8 cellular contexts compared by ENCODE assay signal in genomic region chr9:63346310-63347048, GRCh38.
DNase-seq lines count a peak whose midpoint lies in the region; TF ChIP-seq lines count a peak whose summit lies in the region.
"Not testable (repeated sequence)": the region's sequence is repeated elsewhere in the genome, so short reads cannot be mapped to it uniquely, and the experiment has no call there.

No MANE protein-coding gene starts in this region.

- H4K20me1 ChIP-seq in DOHH2 (ENCODE audit: control insufficient read depth, insufficient read depth, low read depth, low read length): not testable (repeated sequence)

- peak overlapping the region; percentile 11 for H3K4me3 Mint-ChIP-seq in osteocyte (ENCODE audit: unreplicated experiment)

- not testable (repeated sequence) for H3K36me3 Mint-ChIP-seq in osteocyte (ENCODE audit: unreplicated experiment)

- DNase-seq in M059J (ENCODE audit: low read depth): peak; percentile 89
- peak; percentile 23 for DNase-seq in activated CD4-positive, alpha-beta T cell treated with anti-CD3 and anti-CD28 coated beads for 48 hours
- peak; percentile 85 for DNase-seq in astrocyte of the hippocampus (ENCODE audit: low read depth, low spot score)
- peak; percentile 52 for DNase-seq in fibroblast of peridontal ligament (ENCODE audit: extremely low read depth)
- DNase-seq in left kidney (ENCODE audit: low read depth, low spot score): peak; percentile 82
- DNase-seq in osteocyte (ENCODE audit: extremely low spot score, unreplicated experiment): peak; percentile 84
- DNase-seq in stromal cell of bone marrow (ENCODE audit: low read depth): peak; percentile 13

- H3K79me2 ChIP-seq in DOHH2 (ENCODE audit: control insufficient read depth, low read length): not testable (repeated sequence)

- TF ChIP-seq CTCF in DOHH2 (IDR thresholded peaks at IDR 0.05; ENCODE audit: low read depth, low read length, poor library complexity, severe bottlenecking); osteocyte (IDR thresholded peaks at IDR 0.05): not testable (repeated sequence)

- not testable (repeated sequence) for H3K9me2 ChIP-seq in DOHH2 (replicated peaks; ENCODE audit: control insufficient read depth, low read length)

- not testable (repeated sequence) for H3K9me3 Mint-ChIP-seq in osteocyte (ENCODE audit: unreplicated experiment)

- peaks cover 13% of the 10 kb centered on the region for H3K4me1 ChIP-seq in DOHH2 (ENCODE audit: control insufficient read depth, low read length)

- not testable (repeated sequence) for H3K27me3 ChIP-seq in DOHH2 (ENCODE audit: control insufficient read depth, low read length)

- H3K27me3 Mint-ChIP-seq in osteocyte (ENCODE audit: unreplicated experiment): not testable (repeated sequence)

- peaks cover 17% of the 10 kb centered on the region for H3K4me1 Mint-ChIP-seq in osteocyte (ENCODE audit: unreplicated experiment)

- peak overlapping the region; percentile 68 for H3K4me2 ChIP-seq in DOHH2 (ENCODE audit: low read length)

- H3F3A ChIP-seq in DOHH2 (ENCODE audit: control insufficient read depth, insufficient read depth): not testable (repeated sequence)

- H3K36me3 ChIP-seq in DOHH2 (ENCODE audit: control insufficient read depth, low read length): not testable (repeated sequence)

- peak overlapping the region; percentile 83 for H3K27ac Mint-ChIP-seq in osteocyte (ENCODE audit: unreplicated experiment)

- H3K9me3 ChIP-seq in DOHH2 (ENCODE audit: control insufficient read depth, insufficient read depth, low read length): not testable (repeated sequence)

- peak overlapping the region; percentile 57 for H3K4me3 ChIP-seq in DOHH2 (ENCODE audit: low read length)

- H3K27ac ChIP-seq in DOHH2 (ENCODE audit: low read depth, low read length): peak overlapping the region; percentile 59

Comparison
In these comparisons a context has a peak if more than half of its experiments do, and no peak if none do; other contexts are left out.
1. Peak in every context shown above with its lines: DNase-seq, H3K4me3 ChIP-seq and H3K27ac ChIP-seq.
2. DNase-seq: peak in every context shown above with its lines; median percentile 89 in M059J; 85 in astrocyte of the hippocampus; 84 in osteocyte; 82 in left kidney; 52 in fibroblast of peridontal ligament; 23 in activated CD4-positive, alpha-beta T cell treated with anti-CD3 and anti-CD28 coated beads for 48 hours; 13 in stromal cell of bone marrow.